Comparison of ENCODE assay signal across 24 cellular contexts in the genomic region with DNA sequence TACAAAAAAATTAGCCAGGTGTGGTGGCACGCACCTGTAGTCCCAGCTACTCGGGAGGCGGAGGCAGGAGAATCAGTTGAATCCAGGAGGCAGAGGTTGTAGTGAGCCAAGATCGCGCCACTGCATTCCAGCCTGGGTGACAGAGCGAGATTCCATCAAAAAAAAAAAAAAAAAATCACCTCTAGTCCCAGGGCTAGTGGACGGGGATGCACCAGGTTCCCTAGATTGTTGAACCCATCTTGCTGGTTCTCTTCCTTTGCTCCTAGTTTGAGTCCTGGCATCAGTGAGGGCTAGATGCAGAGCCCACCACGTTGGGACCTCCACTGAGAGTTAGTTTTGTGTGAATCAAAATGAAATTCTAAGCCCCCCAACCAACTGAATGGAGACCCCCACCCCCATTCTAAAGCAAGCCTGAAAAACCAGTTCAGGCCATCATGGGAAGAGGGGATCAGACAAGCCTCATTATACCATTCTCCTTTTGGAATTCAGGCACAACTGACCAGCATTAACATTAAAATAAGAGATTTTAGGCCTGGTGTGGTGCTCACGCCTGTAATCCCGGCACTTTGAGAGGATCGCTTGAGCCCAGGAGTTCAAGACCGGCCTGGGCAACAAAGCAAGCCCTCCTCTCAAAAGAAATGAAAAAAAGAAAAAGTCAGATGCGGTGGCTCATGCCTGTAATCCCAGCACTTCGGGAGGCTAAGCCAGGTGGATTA. TPM values are rescaled to one million over a fixed set of nuclear protein-coding genes. Genes with fewer than 3 reads are reported as not detected.
DNase-seq lines count a peak whose midpoint lies in the region; ATAC-seq and TF ChIP-seq lines count a peak whose summit lies in the region.
"Had no signal": no experiment of that assay in that cellular context is flagged by ENCODE, and none has a peak within 500 bp of the region (broad histone marks: within the 10 kb centered on the region; RNA-seq: fewer than 3 reads in every experiment).

No MANE protein-coding gene starts in this region.

- H3K9me3 ChIP-seq in HUES48 (ENCODE audit: control insufficient read depth, insufficient read depth, low read length) = no peaks in the 10 kb centered on the region
- H3K9me3 ChIP-seq: BLaER1, MG63, SJSA1 had no signal

- ATAC-seq in WTC11 (peak; percentile 79), GM18870 (IDR thresholded peaks at IDR 0.05; ENCODE audit: unreplicated experiment) (no peak)
- ATAC-seq: PC-3, T-cell had no signal

- peaks cover 64% of the 10 kb centered on the region for H3K4me1 Mint-ChIP-seq in WTC11
- no peaks in the 10 kb centered on the region for H3K4me1 Mint-ChIP-seq in activated T-helper 2 cell treated with anti-CD3 and anti-CD28 coated beads, Interferon-gamma antibody, Interleukin-2, Interleukin-4, amounts not matched to agents 10 μg/mL and 5 μg/mL and 100 μg/mL, durations not matched to agents 14 hours and 24 hours and 36 hours (ENCODE audit: low read depth)
- H3K4me1 Mint-ChIP-seq: CD4-positive, CD25-positive, alpha-beta regulatory T cell; T-cell had no signal

- H3K27ac ChIP-seq in HUES48 (ENCODE audit: low read depth, low read length) = peak overlapping the region; percentile 69
- H3K27ac ChIP-seq: BLaER1, SJSA1 had no signal

- H3K36me3 ChIP-seq in HUES48 (ENCODE audit: control insufficient read depth, insufficient read depth, low read length) = no peaks in the 10 kb centered on the region
- H3K36me3 ChIP-seq: BLaER1, MG63, SJSA1 had no signal

- no peaks in the 10 kb centered on the region for H3K36me3 Mint-ChIP-seq in WTC11
- no peaks in the 10 kb centered on the region for H3K36me3 Mint-ChIP-seq in activated T-helper 2 cell treated with anti-CD3 and anti-CD28 coated beads, Interferon-gamma antibody, Interleukin-2, Interleukin-4, amounts not matched to agents 10 μg/mL and 5 μg/mL and 100 μg/mL, durations not matched to agents 14 hours and 24 hours and 36 hours (ENCODE audit: low read depth)
- H3K36me3 Mint-ChIP-seq: CD4-positive, CD25-positive, alpha-beta regulatory T cell; T-cell had no signal

- H3K27me3 ChIP-seq in HUES48 (ENCODE audit: control insufficient read depth, insufficient read depth, low read length) = no peaks in the 10 kb centered on the region
- H3K27me3 ChIP-seq: BLaER1, MG63, SJSA1 had no signal

- no peaks in the 10 kb centered on the region for H3K27me3 Mint-ChIP-seq in WTC11 (ENCODE audit: low read depth)
- peaks cover 5% of the 10 kb centered on the region for H3K27me3 Mint-ChIP-seq in activated T-helper 2 cell treated with anti-CD3 and anti-CD28 coated beads, Interferon-gamma antibody, Interleukin-2, Interleukin-4, amounts not matched to agents 10 μg/mL and 5 μg/mL and 100 μg/mL, durations not matched to agents 14 hours and 24 hours and 36 hours (ENCODE audit: low read depth)

- H3K4me1 ChIP-seq in HUES48 (ENCODE audit: control insufficient read depth, insufficient read depth, low read length) = peaks cover 41% of the 10 kb centered on the region
- H3K4me1 ChIP-seq: BLaER1, SJSA1 had no signal

- no peak overlapping the region for H3K4me3 ChIP-seq in HUES48 (ENCODE audit: low read depth, low read length)
- H3K4me3 ChIP-seq: BLaER1, MG63, SJSA1 had no signal

- H3K9ac ChIP-seq in HUES48 (ENCODE audit: low read depth, low read length) = no peak overlapping the region
- H3K9ac ChIP-seq: BLaER1 had no signal

- peak; percentile 50 for DNase-seq in ELF-1 (ENCODE audit: low read depth, low spot score)
- no peak for DNase-seq in WTC11 (ENCODE audit: low spot score)
- peak; percentile 74 for DNase-seq in mesenteric fat pad (ENCODE audit: low spot score)
- DNase-seq in dedifferentiated amniotic fluid mesenchymal stem cell (ENCODE audit: extremely low spot score) = no peak
- DNase-seq in activated T-helper 2 cell treated with anti-CD3 and anti-CD28 coated beads, Interferon-gamma antibody, Interleukin-2, Interleukin-4, amounts not matched to agents 10 μg/mL and 5 μg/mL and 100 μg/mL, durations not matched to agents 14 hours and 24 hours and 36 hours (ENCODE audit: low spot score) = no peak
- DNase-seq in NCI-H187 treated with DMSO at 0.1 percent for 48 hours (lab: John Stamatoyannopoulos, UW) = no peak
- DNase-seq: CD4-positive, CD25-positive, alpha-beta regulatory T cell; DMS153; IMR-90; KG1; MG63; NCI-H2029 treated with DMSO at 0.1 percent for 48 hours; NCI-H446 treated with DMSO at 0.1 percent for 48 hours; NCI-H69; NK-92 treated with Interleukin-12 subunit alpha and Interleukin-12 subunit beta, amount 100 ng/mL, for 24 hours; PC-3; T-cell had no signal

- H3K9me3 Mint-ChIP-seq in WTC11 = no peaks in the 10 kb centered on the region
- no peaks in the 10 kb centered on the region for H3K9me3 Mint-ChIP-seq in activated T-helper 2 cell treated with anti-CD3 and anti-CD28 coated beads, Interferon-gamma antibody, Interleukin-2, Interleukin-4, amounts not matched to agents 10 μg/mL and 5 μg/mL and 100 μg/mL, durations not matched to agents 14 hours and 24 hours and 36 hours
- H3K9me3 Mint-ChIP-seq: CD4-positive, CD25-positive, alpha-beta regulatory T cell; T-cell had no signal

- no peak for TF ChIP-seq CTCF in WTC11 (IDR thresholded peaks at IDR 0.05)

- intact Hi-C loops in activated T-helper 2 cell treated with anti-CD3 and anti-CD28 coated beads, Interferon-gamma antibody, Interleukin-2, Interleukin-4, amounts not matched to agents 10 μg/mL and 5 μg/mL and 100 μg/mL, durations not matched to agents 14 hours and 24 hours and 36 hours (cut with micrococcal nuclease) = loop anchor here (5.0 kb wide), 1 partner anchor 571 kb away; no protein-coding TSS in a partner anchor

- POLR2A ChIA-PET in WTC11 (lab: Charles Lee) = interaction anchor here (0.6 to 1.9 kb wide), 7 partner anchors 21 to 259 kb away, joined by 3 to 12 read pairs (median 5); no protein-coding TSS in a partner anchor

- peak overlapping the region; percentile 92 for H3K27ac Mint-ChIP-seq in WTC11
- H3K27ac Mint-ChIP-seq in activated T-helper 2 cell treated with anti-CD3 and anti-CD28 coated beads, Interferon-gamma antibody, Interleukin-2, Interleukin-4, amounts not matched to agents 10 μg/mL and 5 μg/mL and 100 μg/mL, durations not matched to agents 14 hours and 24 hours and 36 hours = no peak overlapping the region
- H3K27ac Mint-ChIP-seq: CD4-positive, CD25-positive, alpha-beta regulatory T cell; T-cell had no signal

- CTCF ChIA-PET in WTC11 (lab: Charles Lee) = interaction anchor here (0.7 to 2.4 kb wide), 22 partner anchors 10 to 259 kb away, joined by 3 to 30 read pairs (median 8); no protein-coding TSS in a partner anchor

- 0 out of 2 replicates have a peak overlapping the region, but pooled peaks have one; percentile 14 for H3K4me3 Mint-ChIP-seq in WTC11
- H3K4me3 Mint-ChIP-seq in activated T-helper 2 cell treated with anti-CD3 and anti-CD28 coated beads, Interferon-gamma antibody, Interleukin-2, Interleukin-4, amounts not matched to agents 10 μg/mL and 5 μg/mL and 100 μg/mL, durations not matched to agents 14 hours and 24 hours and 36 hours (ENCODE audit: low read depth) = no peak overlapping the region
- H3K4me3 Mint-ChIP-seq: CD4-positive, CD25-positive, alpha-beta regulatory T cell; T-cell had no signal

TF ChIP-seq in WTC11, 78 proteins besides CTCF, POLR2A, EP300 and RAD21 (continues in another document):
- TF ChIP-seq SP1 (CRISPR knock-in tag; conservative IDR thresholded peaks at IDR 0.05) = no peak
- TF ChIP-seq ELF4 (CRISPR knock-in tag; IDR thresholded peaks at IDR 0.05; ENCODE audit: low read depth) = no peak
- TF ChIP-seq, protein P1, sequence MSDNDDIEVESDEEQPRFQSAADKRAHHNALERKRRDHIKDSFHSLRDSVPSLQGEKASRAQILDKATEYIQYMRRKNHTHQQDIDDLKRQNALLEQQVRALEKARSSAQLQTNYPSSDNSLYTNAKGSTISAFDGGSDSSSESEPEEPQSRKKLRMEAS (CRISPR knock-in tag; IDR thresholded peaks at IDR 0.05) = 0 out of 2 replicates have a peak, but pooled peaks have one; percentile 33
- TF ChIP-seq TEAD1 (CRISPR knock-in tag; IDR thresholded peaks at IDR 0.05) = peak; percentile 29; the same call in 1 of the 2 replicates
- TF ChIP-seq SMAD4 (CRISPR knock-in tag; IDR thresholded peaks at IDR 0.05) = no peak
- no peak for TF ChIP-seq HMGA2 (CRISPR knock-in tag; IDR thresholded peaks at IDR 0.05)
- no peak for TF ChIP-seq ZNF671 (CRISPR knock-in tag; IDR thresholded peaks at IDR 0.05)
- TF ChIP-seq, protein P2, sequence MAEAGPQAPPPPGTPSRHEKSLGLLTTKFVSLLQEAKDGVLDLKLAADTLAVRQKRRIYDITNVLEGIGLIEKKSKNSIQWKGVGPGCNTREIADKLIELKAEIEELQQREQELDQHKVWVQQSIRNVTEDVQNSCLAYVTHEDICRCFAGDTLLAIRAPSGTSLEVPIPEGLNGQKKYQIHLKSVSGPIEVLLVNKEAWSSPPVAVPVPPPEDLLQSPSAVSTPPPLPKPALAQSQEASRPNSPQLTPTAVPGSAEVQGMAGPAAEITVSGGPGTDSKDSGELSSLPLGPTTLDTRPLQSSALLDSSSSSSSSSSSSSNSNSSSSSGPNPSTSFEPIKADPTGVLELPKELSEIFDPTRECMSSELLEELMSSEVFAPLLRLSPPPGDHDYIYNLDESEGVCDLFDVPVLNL (CRISPR knock-in tag; IDR thresholded peaks at IDR 0.05; ENCODE audit: borderline replicate concordance, low read depth) = no peak

RNA-seq across cellular contexts. Expression of a gene that starts 17.9 kb away (rescaled TPM):
- total RNA-seq in WTC11 (2021) (296 to 319 TPM (median 303 TPM) in 3 replicates), mesenteric fat pad (0.42 TPM)
- total RNA-seq in activated T-helper 2 cell treated with anti-CD3 and anti-CD28 coated beads, Interferon-gamma antibody, Interleukin-2, Interleukin-4, amounts not matched to agents 10 μg/mL and 5 μg/mL and 100 μg/mL, durations not matched to agents 14 hours and 24 hours and 36 hours = not detected in 2 replicates
- total RNA-seq: CD4-positive, CD25-positive, alpha-beta regulatory T cell; G401; H4; HT1080; IMR-90; PC-3; SJSA1 had no signal

Comparison
In these comparisons a context has a peak if more than half of its experiments do, and no peak if none do; other contexts are left out.
1. DNase-seq: peak in ELF-1 (single experiment) and mesenteric fat pad (single experiment); none in WTC11 (single experiment), dedifferentiated amniotic fluid mesenchymal stem cell (single experiment), activated T-helper 2 cell treated with anti-CD3 and anti-CD28 coated beads, Interferon-gamma antibody, Interleukin-2, Interleukin-4, amounts not matched to agents 10 μg/mL and 5 μg/mL and 100 μg/mL, durations not matched to agents 14 hours and 24 hours and 36 hours (single experiment) and NCI-H187 treated with DMSO at 0.1 percent for 48 hours (single experiment).
2. RNA of a gene that starts 17.9 kb away (total RNA-seq): 296 to 319 TPM in WTC11; 0.42 TPM in mesenteric fat pad (single experiment) and not detected in activated T-helper 2 cell treated with anti-CD3 and anti-CD28 coated beads, Interferon-gamma antibody, Interleukin-2, Interleukin-4, amounts not matched to agents 10 μg/mL and 5 μg/mL and 100 μg/mL, durations not matched to agents 14 hours and 24 hours and 36 hours; every median in the first group is over 100 times any median in the second.